Comparison of ENCODE assay signal across 1 cellular context in genomic region chr5:180040287-180041214, GRCh38.
TF ChIP-seq lines count a peak whose summit lies in the region.

No MANE protein-coding gene starts in this region.

TF ChIP-seq in GM23338, 12 proteins besides CTCF, POLR2A, EP300 and RAD21 (continued from another document):
- TF ChIP-seq, protein P1, sequence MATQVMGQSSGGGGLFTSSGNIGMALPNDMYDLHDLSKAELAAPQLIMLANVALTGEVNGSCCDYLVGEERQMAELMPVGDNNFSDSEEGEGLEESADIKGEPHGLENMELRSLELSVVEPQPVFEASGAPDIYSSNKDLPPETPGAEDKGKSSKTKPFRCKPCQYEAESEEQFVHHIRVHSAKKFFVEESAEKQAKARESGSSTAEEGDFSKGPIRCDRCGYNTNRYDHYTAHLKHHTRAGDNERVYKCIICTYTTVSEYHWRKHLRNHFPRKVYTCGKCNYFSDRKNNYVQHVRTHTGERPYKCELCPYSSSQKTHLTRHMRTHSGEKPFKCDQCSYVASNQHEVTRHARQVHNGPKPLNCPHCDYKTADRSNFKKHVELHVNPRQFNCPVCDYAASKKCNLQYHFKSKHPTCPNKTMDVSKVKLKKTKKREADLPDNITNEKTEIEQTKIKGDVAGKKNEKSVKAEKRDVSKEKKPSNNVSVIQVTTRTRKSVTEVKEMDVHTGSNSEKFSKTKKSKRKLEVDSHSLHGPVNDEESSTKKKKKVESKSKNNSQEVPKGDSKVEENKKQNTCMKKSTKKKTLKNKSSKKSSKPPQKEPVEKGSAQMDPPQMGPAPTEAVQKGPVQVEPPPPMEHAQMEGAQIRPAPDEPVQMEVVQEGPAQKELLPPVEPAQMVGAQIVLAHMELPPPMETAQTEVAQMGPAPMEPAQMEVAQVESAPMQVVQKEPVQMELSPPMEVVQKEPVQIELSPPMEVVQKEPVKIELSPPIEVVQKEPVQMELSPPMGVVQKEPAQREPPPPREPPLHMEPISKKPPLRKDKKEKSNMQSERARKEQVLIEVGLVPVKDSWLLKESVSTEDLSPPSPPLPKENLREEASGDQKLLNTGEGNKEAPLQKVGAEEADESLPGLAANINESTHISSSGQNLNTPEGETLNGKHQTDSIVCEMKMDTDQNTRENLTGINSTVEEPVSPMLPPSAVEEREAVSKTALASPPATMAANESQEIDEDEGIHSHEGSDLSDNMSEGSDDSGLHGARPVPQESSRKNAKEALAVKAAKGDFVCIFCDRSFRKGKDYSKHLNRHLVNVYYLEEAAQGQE (IDR thresholded peaks at IDR 0.05; ENCODE audit: unreplicated experiment): no peak
- TF ChIP-seq POLR2AphosphoS5 (IDR thresholded peaks at IDR 0.05; ENCODE audit: low read depth): no peak
